ENCODE assay signal across 10 cellular contexts in genomic region chr3:13021141-13021933, GRCh38. TPM values are rescaled to one million over a fixed set of nuclear protein-coding genes. Genes with fewer than 3 reads are reported as not detected.
DNase-seq lines count a peak whose midpoint lies in the region; ATAC-seq and TF ChIP-seq lines count a peak whose summit lies in the region.
"Had no signal": no experiment of that assay in that cellular context is flagged by ENCODE, and none has a peak within 500 bp of the region (broad histone marks: within the 10 kb centered on the region; RNA-seq: fewer than 3 reads in every experiment).

No MANE protein-coding gene starts in this region.

- CTCF ChIA-PET in T-cell (lab: Charles Lee) = no interaction called here

- POLR2A ChIA-PET in T-cell (lab: Charles Lee) = no interaction called here

- 4 to 37% methylated on average over 5 of the region's 25 CpGs for WGBS in gastroesophageal sphincter (ENCODE audit: low coverage in 1 of 2), 2 donors

- TF ChIP-seq POLR2A in gastroesophageal sphincter (IDR thresholded peaks at IDR 0.05) = no peak

- H3K4me1 Mint-ChIP-seq in T-cell = peaks cover 12 to 24% (median 19%) of the 10 kb centered on the region in 3 donors

- no peaks in the 10 kb centered on the region for H3K9me3 ChIP-seq in gastroesophageal sphincter
- H3K9me3 ChIP-seq in subcutaneous abdominal adipose tissue (ENCODE audit: control insufficient read depth in 5 of 5, low read length in 5 of 5) = no peaks in the 10 kb centered on the region

- H3K4me3 ChIP-seq in gastroesophageal sphincter = peak overlapping the region in 1 of 2 donors; percentile 31
- H3K4me3 ChIP-seq in subcutaneous abdominal adipose tissue (ENCODE audit: low read depth in 1 of 5, low read length in 5 of 5) = peak overlapping the region; percentile 0 to 63 (median 48)

- H3K27me3 ChIP-seq in gastroesophageal sphincter = no peaks in the 10 kb centered on the region
- H3K27me3 ChIP-seq in subcutaneous abdominal adipose tissue (ENCODE audit: control insufficient read depth in 5 of 5, insufficient read depth in 4 of 5, low read length in 5 of 5) = no peaks in the 10 kb centered on the region

- H3K27ac ChIP-seq in gastroesophageal sphincter = peak overlapping the region in 3 of 4 donors; percentile 45 to 65 (median 52)
- peak overlapping the region; percentile 41 for H3K27ac ChIP-seq in subcutaneous abdominal adipose tissue (ENCODE audit: low read depth, low read length)
- H3K27ac ChIP-seq: HL-60 had no signal

- H3K36me3 Mint-ChIP-seq in T-cell = no peaks in the 10 kb centered on the region

- no peaks in the 10 kb centered on the region for H3K27me3 Mint-ChIP-seq in T-cell
- H3K27me3 Mint-ChIP-seq: activated CD4-positive, alpha-beta T cell treated with anti-CD3 and anti-CD28 coated beads, Interleukin-2, amount 10 ng/mL, durations not matched to agents 7 days and 5 days had no signal

- H3K4me1 ChIP-seq in gastroesophageal sphincter (peaks cover 0 to 71% (median 32%) of the 10 kb centered on the region in 3 donors), subcutaneous abdominal adipose tissue (ENCODE audit: control insufficient read depth in 5 of 5, insufficient read depth in 5 of 5, low read length in 5 of 5) (peaks cover 14 to 64% (median 60%) of the 10 kb centered on the region in 5 donors)

- H3K9ac ChIP-seq in subcutaneous abdominal adipose tissue (ENCODE audit: low read length in 5 of 5) = peak overlapping the region in 1 of 5 donors; percentile 37

- DNase-seq in NCI-H1694 treated with DMSO at 0.1 percent for 48 hours (lab: John Stamatoyannopoulos, UW) (peak; percentile 5), NCI-H1694 (lab: John Stamatoyannopoulos, UW) (no peak), NCI-H69 (lab: John Stamatoyannopoulos, UW) (peak; percentile 88), GOT3 (lab: John Stamatoyannopoulos, UW) (no peak), T-cell (no peak)
- DNase-seq: activated CD4-positive, alpha-beta T cell treated with anti-CD3 and anti-CD28 coated beads, Interleukin-2, amount 10 ng/mL, durations not matched to agents 7 days and 5 days had no signal

- H3K9me3 Mint-ChIP-seq in T-cell = no peaks in the 10 kb centered on the region
- H3K9me3 Mint-ChIP-seq: activated CD4-positive, alpha-beta T cell treated with anti-CD3 and anti-CD28 coated beads, Interleukin-2, amount 10 ng/mL, durations not matched to agents 7 days and 5 days had no signal

- TF ChIP-seq CTCF in gastroesophageal sphincter (IDR thresholded peaks at IDR 0.05) = no peak

- H3K27ac Mint-ChIP-seq in T-cell = no peak overlapping the region
- H3K27ac Mint-ChIP-seq: activated CD4-positive, alpha-beta T cell treated with anti-CD3 and anti-CD28 coated beads, Interleukin-2, amount 10 ng/mL, durations not matched to agents 7 days and 5 days had no signal

- H3K4me3 Mint-ChIP-seq in T-cell = peak overlapping the region in 1 of 3 donors; percentile 73
- H3K4me3 Mint-ChIP-seq: activated CD4-positive, alpha-beta T cell treated with anti-CD3 and anti-CD28 coated beads, Interleukin-2, amount 10 ng/mL, durations not matched to agents 7 days and 5 days had no signal

- no peak for TF ChIP-seq EP300 in gastroesophageal sphincter (IDR thresholded peaks at IDR 0.05)

- ATAC-seq in gastroesophageal sphincter (no peak), T-cell (replicated peaks in 1 of 4) (no peak), GM19455 (IDR thresholded peaks at IDR 0.05; ENCODE audit: unreplicated experiment) (no peak)

- H3K36me3 ChIP-seq in gastroesophageal sphincter (no peaks in the 10 kb centered on the region), subcutaneous abdominal adipose tissue (ENCODE audit: control insufficient read depth in 5 of 5, insufficient read depth in 5 of 5, low read length in 5 of 5) (no peaks in the 10 kb centered on the region)

RNA-seq across cellular contexts. Expression of gene IQSEC1, which starts 51.9 kb away (rescaled TPM):
- total RNA-seq in gastroesophageal sphincter = 100 to 1,000 TPM in 1 of 4 donors, 10 to 100 TPM in 3; 49.5 to 104 (median 61.7) TPM
- total RNA-seq in T-cell = 100 to 1,000 TPM in 1 of 5 donors, 10 to 100 TPM in 4; 73.7 to 113 (median 86.9) TPM

Comparison
In these comparisons a context has a peak if more than half of its experiments do, and no peak if none do; other contexts are left out.
1. DNase-seq: peak in NCI-H1694 treated with DMSO at 0.1 percent for 48 hours (single experiment) and NCI-H69 (single experiment); none in NCI-H1694 (single experiment), GOT3 (single experiment) and T-cell (0 of 34).